ENCODE assay signal across 16 cellular contexts in the genomic region with DNA sequence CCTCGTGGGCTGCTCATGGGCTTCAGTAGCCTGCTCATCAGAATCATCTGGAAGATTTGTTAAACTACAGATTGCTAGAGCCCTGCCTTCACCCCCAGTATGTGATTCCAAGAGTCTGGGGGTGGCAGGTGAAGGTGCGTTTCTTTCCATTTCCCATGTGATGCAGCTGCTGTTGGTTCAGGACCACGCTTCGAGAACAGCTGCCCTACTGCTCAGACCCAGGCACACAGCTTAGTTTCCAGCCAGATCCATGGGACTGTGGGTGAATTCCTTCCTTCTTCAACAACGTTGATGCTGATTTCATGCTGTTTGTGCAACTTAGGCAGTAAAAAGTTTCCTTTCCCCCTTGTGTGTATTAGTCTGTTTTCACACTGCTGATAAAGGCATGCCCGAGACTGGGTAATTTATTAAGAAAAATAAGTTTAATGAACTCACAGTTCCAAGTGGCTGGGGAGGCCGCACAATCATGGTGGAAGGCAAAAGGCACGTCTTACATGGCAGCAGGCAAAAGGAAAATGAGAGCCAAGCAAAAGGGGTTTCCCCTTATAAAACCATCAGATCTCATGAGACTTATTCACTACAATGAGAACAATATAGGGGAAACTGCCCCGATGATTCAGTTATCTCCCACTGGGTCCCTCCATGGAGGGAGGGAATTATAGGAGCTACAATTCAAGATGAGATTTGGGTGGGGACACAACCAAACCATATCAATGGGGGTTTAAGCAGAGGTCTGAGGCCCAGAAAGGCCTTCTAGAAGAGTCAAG.
A peak's percentile ranks its signal among the peaks of the same experiment; 100 is the strongest.
DNase-seq lines count a peak whose midpoint lies in the region; ATAC-seq and TF ChIP-seq lines count a peak whose summit lies in the region.
"Had no signal": no experiment of that assay in that cellular context is flagged by ENCODE, and none has a peak within 500 bp of the region (broad histone marks: within the 10 kb centered on the region; RNA-seq: fewer than 3 reads in every experiment).

No MANE protein-coding gene starts in this region.

- H3K4me3 ChIP-seq in SK-N-SH (ENCODE audit: low read depth in 2 of 2, low read length in 1 of 2): no peak overlapping the region
- H3K4me3 ChIP-seq in brain microvascular endothelial cell (ENCODE audit: low read depth, low read length): no peak overlapping the region
- H3K4me3 ChIP-seq: adrenal gland, gastrocnemius medialis had no signal

- H3F3A ChIP-seq in SK-N-SH (replicated peaks; ENCODE audit: insufficient read depth): peaks cover 25% of the 10 kb centered on the region

- peak overlapping the region in 1 of 2 donors; percentile 40 for H3K4me3 Mint-ChIP-seq in stimulated activated naive B cell treated with anti-CD40 and anti-IgM and Interleukin-4, amounts not matched to agents 10 μg/mL and 1 μg/mL and 100 μg/mL, for 72 hours

- TF ChIP-seq RAD21 in SK-N-SH (IDR thresholded peaks at IDR 0.05; ENCODE audit: low read length): no peak

- H3K36me3 Mint-ChIP-seq in stimulated activated naive B cell treated with anti-CD40 and anti-IgM and Interleukin-4, amounts not matched to agents 10 μg/mL and 1 μg/mL and 100 μg/mL, for 72 hours: peaks cover 51 to 56% of the 10 kb centered on the region in 2 donors

- no peaks in the 10 kb centered on the region for H3K9me2 ChIP-seq in SK-N-SH

- no peaks in the 10 kb centered on the region for H3K9me3 ChIP-seq in SK-N-SH
- H3K9me3 ChIP-seq: adrenal gland, gastrocnemius medialis had no signal

- TF ChIP-seq CTCF in SK-N-SH (IDR thresholded peaks at IDR 0.05) (no peak), foreskin keratinocyte (conservative IDR thresholded peaks at IDR 0.05) (no peak), GM10248 (IDR thresholded peaks at IDR 0.05; ENCODE audit: control extremely low read depth, extremely low read depth, low read depth, missing control alignments) (no peak), brain microvascular endothelial cell (IDR thresholded peaks at IDR 0.05; ENCODE audit: low read depth, low read length, missing control alignments) (no peak)

- H2AFZ ChIP-seq in SK-N-SH (ENCODE audit: low read depth): no peak overlapping the region

- H3K27ac ChIP-seq in SK-N-SH (ENCODE audit: low read depth in 2 of 2, low read length in 1 of 2) (no peak overlapping the region; a peak in 2 of 4 replicates), foreskin keratinocyte (peak overlapping the region; percentile 85), brain microvascular endothelial cell (no peak overlapping the region)
- H3K27ac ChIP-seq: 22Rv1, gastrocnemius medialis had no signal

- peaks cover 0 to 3% of the 10 kb centered on the region in 2 experiments for H3K36me3 ChIP-seq in SK-N-SH (replicated peaks in 1 of 2; ENCODE audit: control insufficient read depth in 1 of 2, insufficient read depth in 2 of 2, low read length in 1 of 2)
- no peaks in the 10 kb centered on the region for H3K36me3 ChIP-seq in brain microvascular endothelial cell (replicated peaks)
- H3K36me3 ChIP-seq: adrenal gland, gastrocnemius medialis had no signal

- in situ Hi-C loops in brain microvascular endothelial cell (cut with HindIII; ENCODE audit: low pct_ligation_motif_present, low sequenced_read_pairs): no loop called here

- no peaks in the 10 kb centered on the region for H3K27me3 Mint-ChIP-seq in stimulated activated naive B cell treated with anti-CD40 and anti-IgM and Interleukin-4, amounts not matched to agents 10 μg/mL and 1 μg/mL and 100 μg/mL, for 72 hours

- peaks cover 8 to 16% of the 10 kb centered on the region in 2 donors for H3K9me3 Mint-ChIP-seq in stimulated activated naive B cell treated with anti-CD40 and anti-IgM and Interleukin-4, amounts not matched to agents 10 μg/mL and 1 μg/mL and 100 μg/mL, for 72 hours

- H3K4me1 ChIP-seq in SK-N-SH (ENCODE audit: control insufficient read depth in 1 of 2, insufficient read depth in 2 of 2, low read depth in 1 of 2, low read length in 1 of 2) (peaks cover 18 to 30% of the 10 kb centered on the region in 2 experiments; a peak in 3 of 4 replicates), foreskin keratinocyte (peaks cover 26% of the 10 kb centered on the region)

- no peak overlapping the region for H3K4me2 ChIP-seq in SK-N-SH
- H3K4me2 ChIP-seq: BLaER1 treated with 17β-estradiol and CSF1 and Interleukin-3, amounts not matched to agents 10 nM and 100 nM had no signal

- H3K27me3 ChIP-seq in SK-N-SH (ENCODE audit: insufficient read depth) (no peaks in the 10 kb centered on the region), foreskin keratinocyte (no peaks in the 10 kb centered on the region), brain microvascular endothelial cell (replicated peaks) (no peaks in the 10 kb centered on the region)
- H3K27me3 ChIP-seq: adrenal gland; BLaER1 treated with 17β-estradiol and CSF1 and Interleukin-3, amounts not matched to agents 10 nM and 100 nM; gastrocnemius medialis had no signal

- no peak overlapping the region for H3K9ac ChIP-seq in SK-N-SH
- H3K9ac ChIP-seq: BLaER1 treated with 17β-estradiol and CSF1 and Interleukin-3, amounts not matched to agents 10 nM and 100 nM had no signal

- ATAC-seq in SK-N-SH treated with all-trans-retinoic acid at 6 μM for 48 hours (no peak), foreskin keratinocyte (peak; percentile 73), GM18907 (IDR thresholded peaks at IDR 0.05; ENCODE audit: unreplicated experiment) (no peak)
- peak; percentile 10 to 60 for ATAC-seq in stimulated activated naive B cell treated with anti-CD40 and anti-IgM and Interleukin-4, amounts not matched to agents 10 μg/mL and 1 μg/mL and 100 μg/mL, for 72 hours (replicated peaks)
- ATAC-seq: gastrocnemius medialis had no signal

- TF ChIP-seq EP300 in SK-N-SH (IDR thresholded peaks at IDR 0.05; ENCODE audit: borderline replicate concordance in 1 of 2, low read depth in 1 of 2, low read length in 1 of 2): no peak

- DNase-seq in SK-N-SH: no peak
- DNase-seq in foreskin keratinocyte: no peak
- no peak for DNase-seq in stimulated activated naive B cell treated with anti-CD40 and anti-IgM and Interleukin-4, amounts not matched to agents 10 μg/mL and 1 μg/mL and 100 μg/mL, for 72 hours
- DNase-seq in GM10248 (ENCODE audit: extremely low spot score): no peak
- no peak for DNase-seq in brain microvascular endothelial cell
- DNase-seq: activated CD4-positive, alpha-beta T cell treated with anti-CD3 and anti-CD28 coated beads for 4 hours; DND-41; gastrocnemius medialis; NCI-H187; NCI-H446 treated with DMSO at 0.1 percent for 48 hours had no signal

- CTCF ChIA-PET in SK-N-SH (lab: Yijun Ruan, JAX): interaction anchor here (1.0 to 1.6 kb wide), 3 partner anchors 24 to 156 kb away, joined by 3 to 4 read pairs (median 3); no protein-coding TSS in a partner anchor
- CTCF ChIA-PET in GM10248 (lab: Yijun Ruan, JAX): interaction anchor here (0.7 to 2.9 kb wide), 8 partner anchors 8 to 268 kb away, joined by 3 to 17 read pairs (median 4); no protein-coding TSS in a partner anchor

- POLR2A ChIA-PET in SK-N-SH (lab: Yijun Ruan, JAX): no interaction called here
- POLR2A ChIA-PET in GM10248 (lab: Yijun Ruan, JAX): interaction anchor here (1.2 kb wide), 1 partner anchor 10 kb away, joined by 3 read pairs; no protein-coding TSS in a partner anchor

- peaks cover 100% of the 10 kb centered on the region for H3K79me2 ChIP-seq in SK-N-SH (ENCODE audit: insufficient read depth)

- H3K27ac Mint-ChIP-seq in stimulated activated naive B cell treated with anti-CD40 and anti-IgM and Interleukin-4, amounts not matched to agents 10 μg/mL and 1 μg/mL and 100 μg/mL, for 72 hours: peak overlapping the region; percentile 94

- peaks cover 45 to 85% of the 10 kb centered on the region in 2 donors for H3K4me1 Mint-ChIP-seq in stimulated activated naive B cell treated with anti-CD40 and anti-IgM and Interleukin-4, amounts not matched to agents 10 μg/mL and 1 μg/mL and 100 μg/mL, for 72 hours

- H4K20me1 ChIP-seq in SK-N-SH (ENCODE audit: insufficient read depth): peaks cover 100% of the 10 kb centered on the region

- WGBS in SK-N-SH (ENCODE audit: low lambda C conversion rate): 85% methylated on average over 8 of the region's 9 CpGs

TF ChIP-seq in SK-N-SH, 30 proteins besides CTCF, POLR2A, EP300 and RAD21 (continues in another document):
- no peak for TF ChIP-seq GATA2 (CRISPR knock-in tag; IDR thresholded peaks at IDR 0.05)

TF ChIP-seq in SK-N-SH treated with all-trans-retinoic acid at 6 μM for 48 hours, 23 proteins besides CTCF, POLR2A, EP300 and RAD21 (continues in another document):
- TF ChIP-seq PPARA (CRISPR knock-in tag; IDR thresholded peaks at IDR 0.05; ENCODE audit: borderline replicate concordance) (no peak), RARB (CRISPR knock-in tag; IDR thresholded peaks at IDR 0.05) (no peak), OSR1 (CRISPR knock-in tag; IDR thresholded peaks at IDR 0.05) (no peak), ESRRG (CRISPR knock-in tag; IDR thresholded peaks at IDR 0.05) (no peak)

TF ChIP-seq in PFSK-1, 5 proteins besides CTCF, POLR2A, EP300 and RAD21 (continues in another document):
- TF ChIP-seq SIN3A (IDR thresholded peaks at IDR 0.05; ENCODE audit: borderline replicate concordance, insufficient read depth, low read length) (no peak), FOXP2 (optimal IDR thresholded peaks at IDR 0.05; ENCODE audit: borderline replicate concordance, extremely low read depth, extremely low read length, insufficient read depth) (no peak), POLR2AphosphoS5 (IDR thresholded peaks at IDR 0.05; ENCODE audit: low read depth, low read length) (no peak)
- TF ChIP-seq, protein P1, sequence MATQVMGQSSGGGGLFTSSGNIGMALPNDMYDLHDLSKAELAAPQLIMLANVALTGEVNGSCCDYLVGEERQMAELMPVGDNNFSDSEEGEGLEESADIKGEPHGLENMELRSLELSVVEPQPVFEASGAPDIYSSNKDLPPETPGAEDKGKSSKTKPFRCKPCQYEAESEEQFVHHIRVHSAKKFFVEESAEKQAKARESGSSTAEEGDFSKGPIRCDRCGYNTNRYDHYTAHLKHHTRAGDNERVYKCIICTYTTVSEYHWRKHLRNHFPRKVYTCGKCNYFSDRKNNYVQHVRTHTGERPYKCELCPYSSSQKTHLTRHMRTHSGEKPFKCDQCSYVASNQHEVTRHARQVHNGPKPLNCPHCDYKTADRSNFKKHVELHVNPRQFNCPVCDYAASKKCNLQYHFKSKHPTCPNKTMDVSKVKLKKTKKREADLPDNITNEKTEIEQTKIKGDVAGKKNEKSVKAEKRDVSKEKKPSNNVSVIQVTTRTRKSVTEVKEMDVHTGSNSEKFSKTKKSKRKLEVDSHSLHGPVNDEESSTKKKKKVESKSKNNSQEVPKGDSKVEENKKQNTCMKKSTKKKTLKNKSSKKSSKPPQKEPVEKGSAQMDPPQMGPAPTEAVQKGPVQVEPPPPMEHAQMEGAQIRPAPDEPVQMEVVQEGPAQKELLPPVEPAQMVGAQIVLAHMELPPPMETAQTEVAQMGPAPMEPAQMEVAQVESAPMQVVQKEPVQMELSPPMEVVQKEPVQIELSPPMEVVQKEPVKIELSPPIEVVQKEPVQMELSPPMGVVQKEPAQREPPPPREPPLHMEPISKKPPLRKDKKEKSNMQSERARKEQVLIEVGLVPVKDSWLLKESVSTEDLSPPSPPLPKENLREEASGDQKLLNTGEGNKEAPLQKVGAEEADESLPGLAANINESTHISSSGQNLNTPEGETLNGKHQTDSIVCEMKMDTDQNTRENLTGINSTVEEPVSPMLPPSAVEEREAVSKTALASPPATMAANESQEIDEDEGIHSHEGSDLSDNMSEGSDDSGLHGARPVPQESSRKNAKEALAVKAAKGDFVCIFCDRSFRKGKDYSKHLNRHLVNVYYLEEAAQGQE (IDR thresholded peaks at IDR 0.05; ENCODE audit: insufficient read depth in 1 of 2, low read depth in 2 of 2, low read length in 2 of 2): peak; percentile 57 to 82; a peak in 3 of 4 replicates

Comparison
In these comparisons a context has a peak if more than half of its experiments do, and no peak if none do; other contexts are left out.
1. ATAC-seq: peak in foreskin keratinocyte (single experiment) and stimulated activated naive B cell treated with anti-CD40 and anti-IgM and Interleukin-4, amounts not matched to agents 10 μg/mL and 1 μg/mL and 100 μg/mL, for 72 hours (2 of 2); none in SK-N-SH treated with all-trans-retinoic acid at 6 μM for 48 hours (single experiment) and GM18907 (single experiment).